ENCODE assay signal across 17 cellular contexts in the genomic region with DNA sequence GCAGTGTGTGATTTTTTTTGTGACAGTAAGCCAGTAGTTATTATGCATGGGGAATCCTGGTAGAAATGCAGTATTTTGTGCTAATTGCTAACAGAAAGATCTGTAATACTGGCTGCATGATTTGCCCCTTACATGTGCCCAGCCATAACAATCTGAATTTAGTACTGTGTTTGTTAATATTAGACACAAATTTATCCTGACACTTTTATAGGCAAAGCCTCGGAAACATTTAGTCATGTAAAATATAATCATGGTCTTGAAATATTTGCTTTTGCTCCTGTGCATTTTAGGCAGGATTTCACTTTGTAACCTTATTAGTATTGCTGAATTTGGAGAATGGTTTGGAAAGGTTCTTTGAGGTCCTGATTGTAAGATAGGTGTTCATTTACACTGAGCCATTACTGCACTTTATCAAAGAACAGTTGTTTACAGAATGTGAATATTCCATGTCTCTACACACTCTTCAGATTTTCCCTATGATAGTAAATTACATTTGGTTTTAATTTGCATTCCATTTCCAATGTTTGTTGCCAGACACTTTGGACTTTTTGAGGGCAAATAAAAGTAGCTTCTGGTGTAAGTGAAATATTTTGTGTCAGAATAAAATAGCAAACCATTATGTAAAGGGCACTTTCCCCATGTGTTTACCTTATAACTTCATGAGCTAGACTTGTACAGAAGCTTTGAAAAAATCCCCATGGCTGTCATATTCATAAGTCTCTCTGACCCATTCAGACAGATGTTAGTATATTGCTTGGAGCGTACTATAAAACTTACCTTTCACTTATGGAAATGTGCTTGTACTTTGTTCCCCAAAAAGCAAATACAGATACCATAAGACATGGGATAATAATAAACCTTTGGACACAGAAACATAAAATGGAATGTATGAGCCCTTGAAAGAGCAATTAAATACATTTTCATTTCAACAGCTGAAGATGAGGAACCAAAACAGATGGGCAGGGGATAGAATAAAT.
"Had no signal": no experiment of that assay in that cellular context is flagged by ENCODE, and none has a peak within 500 bp of the region (broad histone marks: within the 10 kb centered on the region; RNA-seq: fewer than 3 reads in every experiment).

No MANE protein-coding gene starts in this region.

- ATAC-seq: activated T-cell treated with anti-CD3 and anti-CD28 coated beads, Interleukin-2, amount 50 U/mL, for 4 hours; esophagus mucosa; foreskin keratinocyte; left cardiac atrium; right lobe of liver; T-cell had no signal

- H3K36me3 ChIP-seq: adrenal gland, cardiac muscle cell, neural progenitor cell, right lobe of liver, suprapubic skin, upper lobe of left lung had no signal

- H3K9me3 ChIP-seq: adrenal gland, right lobe of liver, suprapubic skin, upper lobe of left lung had no signal

- H3K27me3 ChIP-seq: adrenal gland, cardiac muscle cell, foreskin keratinocyte, neural progenitor cell, right lobe of liver, suprapubic skin, upper lobe of left lung had no signal

- H3K4me2 ChIP-seq: neural progenitor cell had no signal

- DNase-seq: activated CD4-positive, alpha-beta T cell treated with anti-CD3 and anti-CD28 coated beads, Interleukin-2, amount 50 U/mL, for 48 hours; activated CD4-positive, CD25-positive, alpha-beta regulatory T cell treated with anti-CD3 and anti-CD28 coated beads, Interleukin-2, amount 50 U/mL, for 72 hours; activated effector memory CD4-positive, alpha-beta T cell treated with Interleukin-2 at 50 U/mL for 16 hours; activated naive CD4-positive, alpha-beta T cell treated with anti-CD3 and anti-CD28 coated beads, Interleukin-2, amount 50 U/mL, for 16 hours; activated T-cell treated with anti-CD3 and anti-CD28 coated beads, Interleukin-2, amount 50 U/mL, for 4 hours; adrenal gland; foreskin keratinocyte; left cardiac atrium; naive B cell; right lobe of liver; T-cell; upper lobe of left lung had no signal

- H3K27ac ChIP-seq: adrenal gland, cardiac muscle cell, foreskin keratinocyte, neural progenitor cell, right lobe of liver, suprapubic skin, upper lobe of left lung had no signal

- H3K4me1 ChIP-seq: adrenal gland, foreskin keratinocyte, neural progenitor cell, right lobe of liver, suprapubic skin, upper lobe of left lung had no signal

- H3K9ac ChIP-seq: neural progenitor cell had no signal

- H2AFZ ChIP-seq: neural progenitor cell had no signal

- H3K4me3 ChIP-seq: adrenal gland, cardiac muscle cell, lung, neural progenitor cell, right lobe of liver, suprapubic skin, upper lobe of left lung had no signal
